Comparison of ENCODE assay signal across 19 cellular contexts in genomic region chr9:94250456-94250855, GRCh38. TPM values are rescaled to one million over a fixed set of nuclear protein-coding genes. Genes with fewer than 3 reads are reported as not detected.
DNase-seq lines count a peak whose midpoint lies in the region; ATAC-seq and TF ChIP-seq lines count a peak whose summit lies in the region.
"Had no signal": no experiment of that assay in that cellular context is flagged by ENCODE, and none has a peak within 500 bp of the region (broad histone marks: within the 10 kb centered on the region; RNA-seq: fewer than 3 reads in every experiment).

No MANE protein-coding gene starts in this region.

- ATAC-seq in activated CD4-positive, alpha-beta T cell treated with anti-CD3 and anti-CD28 coated beads for 36 hours = peak; percentile 51
- ATAC-seq in T-helper 17 cell = peak; percentile 48
- peak; percentile 70 for ATAC-seq in central memory CD8-positive, alpha-beta T cell (replicated peaks; ENCODE audit: extremely low read depth, poor library complexity, severe bottlenecking)
- ATAC-seq: left cardiac atrium, mucosa of descending colon, right cardiac atrium, SK-N-SH treated with all-trans-retinoic acid at 6 μM for 48 hours had no signal

- no peak for TF ChIP-seq CTCF in GM13976 (IDR thresholded peaks at IDR 0.05; ENCODE audit: borderline replicate concordance, control extremely low read depth, extremely low read depth, insufficient read depth, missing control alignments)

- H3K27ac Mint-ChIP-seq in activated CD4-positive, alpha-beta T cell treated with anti-CD3 and anti-CD28 coated beads for 36 hours = peak overlapping the region; percentile 9
- H3K27ac Mint-ChIP-seq in T-helper 17 cell = peak overlapping the region; percentile 74
- H3K27ac Mint-ChIP-seq in central memory CD8-positive, alpha-beta T cell (ENCODE audit: low read depth) = peak overlapping the region; percentile 77
- H3K27ac Mint-ChIP-seq: CD4-positive, CD25-positive, alpha-beta regulatory T cell had no signal

- POLR2A ChIA-PET in activated CD4-positive, alpha-beta T cell treated with anti-CD3 and anti-CD28 coated beads for 36 hours (lab: Charles Lee) = no interaction called here
- POLR2A ChIA-PET in HEK293T (lab: Yijun Ruan, JAX) = no interaction called here

- DNase-seq in activated CD4-positive, alpha-beta T cell treated with anti-CD3 and anti-CD28 coated beads for 36 hours = peak; percentile 30
- no peak for DNase-seq in activated CD4-positive, alpha-beta T cell treated with anti-CD3 and anti-CD28 coated beads, Interleukin-2, amount 50 U/mL, for 48 hours
- DNase-seq in EL (peak; percentile 59), T-helper 17 cell (no peak), GM13976 (ENCODE audit: low spot score) (no peak), GOT3 (lab: John Stamatoyannopoulos, UW) (no peak), HEK293T (ENCODE audit: extremely low spot score) (no peak)
- DNase-seq in central memory CD8-positive, alpha-beta T cell (ENCODE audit: low spot score in 2 of 2) = peak in 1 of 2 donors; percentile 32
- DNase-seq: cerebellar nuclear complex, H7, left cardiac atrium, mucosa of descending colon, NCI-H187, NCI-H524 treated with DMSO at 0.1 percent for 48 hours, nucleus accumbens, right cardiac atrium, substantia nigra had no signal

- H3K4me3 Mint-ChIP-seq in activated CD4-positive, alpha-beta T cell treated with anti-CD3 and anti-CD28 coated beads for 36 hours = no peak overlapping the region
- peak overlapping the region; percentile 61 for H3K4me3 Mint-ChIP-seq in T-helper 17 cell
- H3K4me3 Mint-ChIP-seq in central memory CD8-positive, alpha-beta T cell = no peak overlapping the region
- H3K4me3 Mint-ChIP-seq: CD4-positive, CD25-positive, alpha-beta regulatory T cell had no signal

- CTCF ChIA-PET in activated CD4-positive, alpha-beta T cell treated with anti-CD3 and anti-CD28 coated beads for 36 hours (lab: Charles Lee) = no interaction called here
- CTCF ChIA-PET in HEK293T (lab: Yijun Ruan, JAX) = no interaction called here

- in situ Hi-C loops in GM13976 (cut with MboI; ENCODE audit: low sequenced_read_pairs, unreplicated experiment) = no loop called here

- intact Hi-C loops in activated CD4-positive, alpha-beta T cell treated with anti-CD3 and anti-CD28 coated beads for 36 hours (cut with DNase I, micrococcal nuclease) = no loop called here

- H3K9me3 ChIP-seq in T-helper 17 cell (ENCODE audit: control insufficient read depth, low read length, poor library complexity, severe bottlenecking) = no peaks in the 10 kb centered on the region
- H3K9me3 ChIP-seq: mucosa of descending colon had no signal

- peaks cover 13% of the 10 kb centered on the region for H3K4me1 Mint-ChIP-seq in activated CD4-positive, alpha-beta T cell treated with anti-CD3 and anti-CD28 coated beads for 36 hours
- peaks cover 15% of the 10 kb centered on the region for H3K4me1 Mint-ChIP-seq in T-helper 17 cell
- peaks cover 12% of the 10 kb centered on the region for H3K4me1 Mint-ChIP-seq in central memory CD8-positive, alpha-beta T cell

- H3K9me3 Mint-ChIP-seq in activated CD4-positive, alpha-beta T cell treated with anti-CD3 and anti-CD28 coated beads for 36 hours (ENCODE audit: low read depth) = no peaks in the 10 kb centered on the region
- no peaks in the 10 kb centered on the region for H3K9me3 Mint-ChIP-seq in central memory CD8-positive, alpha-beta T cell

- no peaks in the 10 kb centered on the region for H3K27me3 Mint-ChIP-seq in activated CD4-positive, alpha-beta T cell treated with anti-CD3 and anti-CD28 coated beads for 36 hours
- no peaks in the 10 kb centered on the region for H3K27me3 Mint-ChIP-seq in T-helper 17 cell
- H3K27me3 Mint-ChIP-seq in central memory CD8-positive, alpha-beta T cell = peaks cover 17% of the 10 kb centered on the region

- H3K36me3 Mint-ChIP-seq in activated CD4-positive, alpha-beta T cell treated with anti-CD3 and anti-CD28 coated beads for 36 hours (ENCODE audit: low read depth) = no peaks in the 10 kb centered on the region
- no peaks in the 10 kb centered on the region for H3K36me3 Mint-ChIP-seq in T-helper 17 cell (ENCODE audit: low read depth)
- H3K36me3 Mint-ChIP-seq in central memory CD8-positive, alpha-beta T cell (ENCODE audit: insufficient read depth) = peaks cover 2% of the 10 kb centered on the region
- H3K36me3 Mint-ChIP-seq: CD4-positive, CD25-positive, alpha-beta regulatory T cell had no signal

TF ChIP-seq in HEK293T, 16 proteins besides CTCF, POLR2A, EP300 and RAD21:
- TF ChIP-seq ZNF384 (IDR thresholded peaks at IDR 0.05) = no peak
- no peak for TF ChIP-seq ELF4 (IDR thresholded peaks at IDR 0.05)
- no peak for TF ChIP-seq LEF1 (IDR thresholded peaks at IDR 0.05; ENCODE audit: borderline replicate concordance)
- no peak for TF ChIP-seq BHLHE40 (IDR thresholded peaks at IDR 0.05; ENCODE audit: borderline replicate concordance)
- TF ChIP-seq TARDBP (IDR thresholded peaks at IDR 0.05) = no peak
- no peak for TF ChIP-seq CTBP1 (IDR thresholded peaks at IDR 0.05; ENCODE audit: borderline replicate concordance)
- no peak for TF ChIP-seq SUZ12 (IDR thresholded peaks at IDR 0.05)
- TF ChIP-seq SP1 (IDR thresholded peaks at IDR 0.05) = no peak
- no peak for TF ChIP-seq ARNT (IDR thresholded peaks at IDR 0.05)

RNA-seq across cellular contexts. Expression of gene ZNF169, which starts 8.6 kb away (rescaled TPM):
- total RNA-seq in activated CD4-positive, alpha-beta T cell treated with anti-CD3 and anti-CD28 coated beads for 36 hours = 1 to 10 TPM; 6.4 to 6.7 TPM
- 1 to 10 TPM; 3.4 to 5.3 TPM for total RNA-seq in T-helper 17 cell

Comparison
In these comparisons a context has a peak if more than half of its experiments do, and no peak if none do; other contexts are left out.
1. DNase-seq: peak in activated CD4-positive, alpha-beta T cell treated with anti-CD3 and anti-CD28 coated beads for 36 hours (single experiment) and EL (single experiment); none in activated CD4-positive, alpha-beta T cell treated with anti-CD3 and anti-CD28 coated beads, Interleukin-2, amount 50 U/mL, for 48 hours (0 of 2), T-helper 17 cell (0 of 3), GM13976 (single experiment), GOT3 (single experiment) and HEK293T (single experiment).
2. H3K27ac Mint-ChIP-seq: peak in every context shown above with its lines; median percentile 77 in central memory CD8-positive, alpha-beta T cell; 74 in T-helper 17 cell; 9 in activated CD4-positive, alpha-beta T cell treated with anti-CD3 and anti-CD28 coated beads for 36 hours.
3. Peak in every context shown above with its lines, with median percentiles within 50 percentile points of each other: ATAC-seq.